In genomic region chr19:18279266-18279515, GRCh38 we compare ENCODE assay signal across 8 cellular contexts. TPM values are rescaled to one million over a fixed set of nuclear protein-coding genes. Genes with fewer than 3 reads are reported as not detected.
DNase-seq lines count a peak whose midpoint lies in the region; ATAC-seq and TF ChIP-seq lines count a peak whose summit lies in the region.

No MANE protein-coding gene starts in this region.

- ATAC-seq in heart left ventricle: no peak
- no peak for ATAC-seq in Right ventricle myocardium superior (ENCODE audit: poor library complexity)
- ATAC-seq in GM21528 (IDR thresholded peaks at IDR 0.05; ENCODE audit: low FRiP score, unreplicated experiment): no peak

- no peak overlapping the region for H4K5ac ChIP-seq in mesendoderm (ENCODE audit: low read length)

- intact Hi-C loops in heart left ventricle (cut with DNase I): loop anchor here (1.0 to 10.0 kb wide), 8 partner anchors 44 to 133 kb away; partner anchors contain the start of genes LSM4 (in 5 of the 10), GDF15 (in 1 of the 10), LRRC25 (in 1 of the 10) and RAB3A (in 1 of the 10)
- intact Hi-C loops in Right ventricle myocardium superior (cut with DNase I): loop anchor here (5.0 kb wide), 1 partner anchor 133 kb away; no protein-coding TSS in a partner anchor
- intact Hi-C loops in MCF 10A (cut with micrococcal nuclease): loop anchor here (1.0 kb wide), 3 partner anchors 44 to 131 kb away; partner anchors contain the start of gene LSM4
- intact Hi-C loops in uterus (cut with DNase I; ENCODE audit: low total_unique reads): loop anchor here (5.0 kb wide), 1 partner anchor 43 kb away; the partner anchor contains the start of gene LSM4
- intact Hi-C loops in posterior vena cava (cut with DNase I): loop anchor here in 1 of 2 donors (10.0 kb wide), 1 partner anchor 136 kb away; the partner anchor contains the start of gene SSBP4

- H4K8ac ChIP-seq in mesendoderm (ENCODE audit: low read depth, low read length): no peak overlapping the region

- H3K4me3 ChIP-seq in heart left ventricle: peak overlapping the region; percentile 63 to 100 (median 92)
- H3K4me3 ChIP-seq in mesendoderm (ENCODE audit: low read length): peak overlapping the region; percentile 78
- H3K4me3 ChIP-seq in uterus: peak overlapping the region; percentile 65 to 78

- H2BK5ac ChIP-seq in mesendoderm (ENCODE audit: low read length): no peak overlapping the region

- peak overlapping the region; percentile 86 for H3K56ac ChIP-seq in mesendoderm (ENCODE audit: low read length)

- H3K36me3 ChIP-seq in heart left ventricle (peaks cover 3 to 34% (median 14%) of the 10 kb centered on the region in 9 donors), mesendoderm (ENCODE audit: control insufficient read depth, insufficient read depth, low read length) (peaks cover 5% of the 10 kb centered on the region), uterus (no peaks in the 10 kb centered on the region)

- 0 to 7% (median 3%) methylated on average over 5 of the region's 5 CpGs for WGBS in heart left ventricle, 4 donors
- no CpG with 5 or more reads among the region's 5 CpGs for WGBS in mesendoderm (ENCODE audit: extremely low coverage, insufficient coverage, low lambda C conversion rate)

- H3K79me2 ChIP-seq in mesendoderm (ENCODE audit: control insufficient read depth, insufficient read depth, low read length): peaks cover 36% of the 10 kb centered on the region

- H3K23ac ChIP-seq in mesendoderm (ENCODE audit: low read length): no peak overlapping the region

- no peak overlapping the region for H2AK5ac ChIP-seq in mesendoderm (ENCODE audit: low read length)

- H3K9ac ChIP-seq in mesendoderm (ENCODE audit: low read length): peak overlapping the region; percentile 90

- no peak overlapping the region for H3K4ac ChIP-seq in mesendoderm (ENCODE audit: low read depth, low read length)

- H3K79me1 ChIP-seq in mesendoderm (ENCODE audit: low read length): peaks cover 13% of the 10 kb centered on the region

- no peak for TF ChIP-seq POLR2A in heart left ventricle (IDR thresholded peaks at IDR 0.05)
- no peak for TF ChIP-seq POLR2A in uterus (IDR thresholded peaks at IDR 0.05)

- peaks cover 17 to 66% (median 52%) of the 10 kb centered on the region in 12 donors for H3K4me1 ChIP-seq in heart left ventricle
- H3K4me1 ChIP-seq in mesendoderm (ENCODE audit: control insufficient read depth, low read depth, low read length): peaks cover 6% of the 10 kb centered on the region
- peaks cover 14 to 23% of the 10 kb centered on the region in 2 donors for H3K4me1 ChIP-seq in uterus

- peak overlapping the region; percentile 97 for H3K4me2 ChIP-seq in mesendoderm (ENCODE audit: low read length)

- DNase-seq in heart left ventricle (no peak), Right ventricle myocardium superior (no peak), MCF 10A (ENCODE audit: unreplicated experiment) (no peak), mesendoderm (no peak), uterus (no peak), LoVo (ENCODE audit: low spot score) (no peak), posterior vena cava (ENCODE audit: low spot score) (no peak)

- H3K27ac Mint-ChIP-seq in MCF 10A (ENCODE audit: low read depth, unreplicated experiment): peak overlapping the region; percentile 98

- peaks cover 71% of the 10 kb centered on the region for H3K36me3 Mint-ChIP-seq in MCF 10A (ENCODE audit: insufficient read depth, unreplicated experiment)

- TF ChIP-seq CTCF in heart left ventricle (IDR thresholded peaks at IDR 0.05): no peak
- TF ChIP-seq CTCF in MCF 10A (IDR thresholded peaks at IDR 0.05; ENCODE audit: unreplicated experiment): no peak
- TF ChIP-seq CTCF in uterus (IDR thresholded peaks at IDR 0.05): no peak

- H3K9me3 ChIP-seq in heart left ventricle (no peaks in the 10 kb centered on the region), uterus (no peaks in the 10 kb centered on the region)

- H3K4me3 Mint-ChIP-seq in MCF 10A (ENCODE audit: unreplicated experiment): peak overlapping the region; percentile 87

- H3K4me1 Mint-ChIP-seq in MCF 10A (ENCODE audit: insufficient read depth, unreplicated experiment): peaks cover 27% of the 10 kb centered on the region

- CTCF ChIA-PET in MCF 10A (lab: Yijun Ruan, JAX): interaction anchor here (0.6 to 8.0 kb wide), 36 partner anchors 10 to 181 kb away, joined by 3 to 257 read pairs (median 4); partner anchors contain the start of genes LSM4 and PGPEP1

- no peaks in the 10 kb centered on the region for H3K27me3 Mint-ChIP-seq in MCF 10A (ENCODE audit: insufficient read depth, unreplicated experiment)

- POLR2A ChIA-PET in MCF 10A (lab: Yijun Ruan, JAX): interaction anchor here (0.6 to 9.0 kb wide), 29 partner anchors 11 to 747 kb away, joined by 3 to 178 read pairs (median 4); partner anchors contain the start of genes ELL, GDF15, LSM4 and MPV17L2

- H2BK15ac ChIP-seq in mesendoderm (replicated peaks; ENCODE audit: low read depth): no peak overlapping the region

- no TSS peak for BruUV-seq in MCF 10A (replicated peaks; lab: Mats Ljungman, UMichigan)

- H3K27me3 ChIP-seq in heart left ventricle (no peaks in the 10 kb centered on the region), mesendoderm (ENCODE audit: insufficient read depth, low read length, poor library complexity) (no peaks in the 10 kb centered on the region), uterus (no peaks in the 10 kb centered on the region)

- no peak overlapping the region for H3K18ac ChIP-seq in mesendoderm (ENCODE audit: low read length)

- H2BK120ac ChIP-seq in mesendoderm (ENCODE audit: low read depth, low read length): no peak overlapping the region

- no peaks in the 10 kb centered on the region for H3K9me3 Mint-ChIP-seq in MCF 10A (ENCODE audit: unreplicated experiment)

- H3K27ac ChIP-seq in heart left ventricle (peak overlapping the region in 11 of 12 donors; percentile 95 to 100 (median 99)), mesendoderm (ENCODE audit: low read depth, low read length) (no peak overlapping the region), uterus (peak overlapping the region; percentile 95 to 100)

RNA-seq across cellular contexts. Expression of gene JUND, which starts 2.2 kb away (rescaled TPM):
- total RNA-seq in heart left ventricle (100 to 1,000 TPM in 7 of 9 donors, 10 to 100 TPM in 2; 80.2 to 352 (median 137) TPM), Right ventricle myocardium superior (107 TPM), MCF 10A (2022) (120 and 123 TPM in 2 replicates), uterus (100 to 1,000 TPM; 152 to 386 (median 290) TPM), posterior vena cava (100 to 1,000 TPM; 192 to 231 TPM)
- polyA plus RNA-seq in heart left ventricle: 100 to 1,000 TPM; 114 to 236 TPM
- polyA plus RNA-seq in mesendoderm (2013, experiment 1 of 2): 70.9 TPM
- polyA plus RNA-seq in mesendoderm (2013, experiment 2 of 2): 72.9 TPM

RNA-seq across cellular contexts. Expression of gene IQCN, which starts 4.9 kb away (rescaled TPM):
- 1 to 10 TPM in 4 of 9 donors, under 1 TPM in 5; 0.24 to 2.4 (median 0.75) TPM for total RNA-seq in heart left ventricle
- 1 to 10 TPM in 1 of 2 donors, under 1 TPM in 1; 0.28 to 2.8 TPM for polyA plus RNA-seq in heart left ventricle
- 0.35 TPM for total RNA-seq in Right ventricle myocardium superior
- total RNA-seq in MCF 10A (2022): 0.26 and 0.42 TPM in 2 replicates
- 0.06 TPM for polyA plus RNA-seq in mesendoderm (2013, experiment 1 of 2)
- 0.07 TPM for polyA plus RNA-seq in mesendoderm (2013, experiment 2 of 2)
- total RNA-seq in uterus: 10 to 100 TPM in 1 of 4 donors, 1 to 10 TPM in 3; 1.0 to 41.1 (median 3.0) TPM
- total RNA-seq in posterior vena cava: 1 to 10 TPM; 2.6 to 4.9 TPM

RNA-seq across cellular contexts. Expression of gene LSM4, which starts 43.7 kb away (rescaled TPM):
- total RNA-seq in heart left ventricle (100 to 1,000 TPM in 5 of 9 donors, 10 to 100 TPM in 4; 65.8 to 167 (median 101) TPM), Right ventricle myocardium superior (103 TPM), MCF 10A (2022) (172 and 193 TPM in 2 replicates), uterus (100 to 1,000 TPM in 1 of 4 donors, 10 to 100 TPM in 2, 1 to 10 TPM in 1; 8.8 to 120 (median 64.2) TPM), posterior vena cava (10 to 100 TPM; 44.4 to 46.9 TPM)
- 100 to 1,000 TPM; 127 to 171 TPM for polyA plus RNA-seq in heart left ventricle
- polyA plus RNA-seq in mesendoderm (2013, experiment 1 of 2): 236 TPM
- polyA plus RNA-seq in mesendoderm (2013, experiment 2 of 2): 226 TPM

RNA-seq across cellular contexts. Expression of gene PDE4C, which starts 53.0 kb away (rescaled TPM):
- 1 to 10 TPM in 5 of 9 donors, under 1 TPM in 3, not detected in 1; 0.16 to 3.6 (median 1.1) TPM for total RNA-seq in heart left ventricle
- 1 to 10 TPM in 1 of 2 donors, under 1 TPM in 1; 0.82 to 4.6 TPM for polyA plus RNA-seq in heart left ventricle
- 1.8 TPM for total RNA-seq in Right ventricle myocardium superior
- total RNA-seq in MCF 10A (2022): 0.42 and 0.54 TPM in 2 replicates
- polyA plus RNA-seq in mesendoderm (2013, experiment 1 of 2): 0.14 TPM
- 0.03 TPM for polyA plus RNA-seq in mesendoderm (2013, experiment 2 of 2)
- 1 to 10 TPM in 2 of 4 donors, not detected in 2; 1.7 to 3.3 TPM for total RNA-seq in uterus
- total RNA-seq in posterior vena cava: 1 to 10 TPM in 1 of 2 donors, under 1 TPM in 1; 0.90 to 1.1 TPM
